Comparison of ENCODE assay signal across 31 cellular contexts in genomic region chr3:153722157-153722556, GRCh38.
"Had no signal": no experiment of that assay in that cellular context is flagged by ENCODE, and none has a peak within 500 bp of the region (broad histone marks: within the 10 kb centered on the region; RNA-seq: fewer than 3 reads in every experiment).

No MANE protein-coding gene starts in this region.

- H3K79me2 ChIP-seq: parathyroid adenoma had no signal

- H3K27me3 ChIP-seq: ovary, right lobe of liver, sigmoid colon, suprapubic skin, testis, tibial artery, transverse colon, upper lobe of right lung, uterus had no signal

- H2AFZ ChIP-seq: parathyroid adenoma had no signal

- H3K27me3 Mint-ChIP-seq: progenitor cell of endocrine pancreas; stimulated activated naive CD8-positive, alpha-beta T cell treated with anti-CD3 and anti-CD28 coated beads, Interleukin-15, amount 100 ng/mL, for 72 hours; type B pancreatic cell had no signal

- H3K9me3 ChIP-seq: ovary, psoas muscle, right lobe of liver, sigmoid colon, suprapubic skin, testis, tibial artery, transverse colon, upper lobe of right lung, uterus had no signal

- H3K36me3 ChIP-seq: ovary, right lobe of liver, sigmoid colon, suprapubic skin, tibial artery, transverse colon, upper lobe of right lung, uterus had no signal

- ATAC-seq: naive thymus-derived CD4-positive, alpha-beta T cell; natural killer cell; psoas muscle; right lobe of liver; stimulated activated memory B cell treated with anti-CD40 and anti-IgM and Interleukin-4, amounts not matched to agents 10 μg/mL and 1 μg/mL and 100 μg/mL, for 72 hours; stimulated activated naive CD8-positive, alpha-beta T cell treated with anti-CD3 and anti-CD28 coated beads, Interleukin-15, amount 100 ng/mL, for 72 hours; stimulated activated naive CD8-positive, alpha-beta T cell treated with anti-CD3 and anti-CD28 coated beads, Interleukin-15, Interleukin-2, amounts not matched to agents 100 U/mL and 50 U/mL, for 24 hours; upper lobe of right lung had no signal

- H3K4me3 ChIP-seq: ovary, psoas muscle, right lobe of liver, sigmoid colon, suprapubic skin, testis, tibial artery, transverse colon, upper lobe of right lung, uterus had no signal

- H3K4me3 Mint-ChIP-seq: naive thymus-derived CD4-positive, alpha-beta T cell; natural killer cell; nephron; neural crest cell; stimulated activated memory B cell treated with anti-CD40 and anti-IgM and Interleukin-4, amounts not matched to agents 10 μg/mL and 1 μg/mL and 100 μg/mL, for 72 hours; stimulated activated naive CD8-positive, alpha-beta T cell treated with anti-CD3 and anti-CD28 coated beads, Interleukin-15, amount 100 ng/mL, for 72 hours; type B pancreatic cell had no signal

- H3K4me1 Mint-ChIP-seq: naive thymus-derived CD4-positive, alpha-beta T cell; natural killer cell; neural crest cell; stimulated activated memory B cell treated with anti-CD40 and anti-IgM and Interleukin-4, amounts not matched to agents 10 μg/mL and 1 μg/mL and 100 μg/mL, for 72 hours; stimulated activated naive CD8-positive, alpha-beta T cell treated with anti-CD3 and anti-CD28 coated beads, Interleukin-15, amount 100 ng/mL, for 72 hours had no signal

- H3K27ac ChIP-seq: ovary, parathyroid adenoma, psoas muscle, right lobe of liver, sigmoid colon, suprapubic skin, testis, tibial artery, transverse colon, upper lobe of right lung, uterus had no signal

- H3K9me3 Mint-ChIP-seq: natural killer cell; nephron; neural crest cell; stimulated activated memory B cell treated with anti-CD40 and anti-IgM and Interleukin-4, amounts not matched to agents 10 μg/mL and 1 μg/mL and 100 μg/mL, for 72 hours; stimulated activated naive CD8-positive, alpha-beta T cell treated with anti-CD3 and anti-CD28 coated beads, Interleukin-15, amount 100 ng/mL, for 72 hours; type B pancreatic cell had no signal

- H3K36me3 Mint-ChIP-seq: natural killer cell; stimulated activated memory B cell treated with anti-CD40 and anti-IgM and Interleukin-4, amounts not matched to agents 10 μg/mL and 1 μg/mL and 100 μg/mL, for 72 hours; type B pancreatic cell had no signal

- DNase-seq: naive thymus-derived CD4-positive, alpha-beta T cell; natural killer cell; occipital lobe; ovary; posterior cingulate gyrus; psoas muscle; right cardiac atrium; right lobe of liver; sigmoid colon; small intestine; stimulated activated CD4-positive, alpha-beta T cell treated with anti-CD3 and anti-CD28 coated beads, Interleukin-15, amount 100 ng/mL, for 24 hours; stimulated activated CD4-positive, alpha-beta T cell treated with anti-CD3 and anti-CD28 coated beads, Interleukin-2, amount 100 ng/mL, for 24 hours; stimulated activated CD4-positive, alpha-beta T cell treated with anti-CD3 and anti-CD28 coated beads, Interleukin-2, amount 100 ng/mL, for 48 hours; stimulated activated CD4-positive, alpha-beta T cell treated with anti-CD3 and anti-CD28 coated beads, Interleukin-4, amount 100 ng/mL, for 4 hours; stimulated activated CD8-positive, alpha-beta memory T cell treated with anti-CD3 and anti-CD28 coated beads, Interleukin-4, amount 100 ng/mL, for 48 hours; stimulated activated naive CD4-positive, alpha-beta T cell; stimulated activated naive CD8-positive, alpha-beta T cell treated with anti-CD3 and anti-CD28 coated beads, Interleukin-15, amount 100 ng/mL, for 72 hours; stimulated activated naive CD8-positive, alpha-beta T cell treated with anti-CD3 and anti-CD28 coated beads, Interleukin-15, Interleukin-2, amounts not matched to agents 100 U/mL and 50 U/mL, for 24 hours; substantia nigra; testis; tibial artery; transverse colon; upper lobe of right lung; uterus had no signal

- H3K27ac Mint-ChIP-seq: naive thymus-derived CD4-positive, alpha-beta T cell; natural killer cell; nephron; progenitor cell of endocrine pancreas; stimulated activated memory B cell treated with anti-CD40 and anti-IgM and Interleukin-4, amounts not matched to agents 10 μg/mL and 1 μg/mL and 100 μg/mL, for 72 hours; stimulated activated naive CD8-positive, alpha-beta T cell treated with anti-CD3 and anti-CD28 coated beads, Interleukin-15, amount 100 ng/mL, for 72 hours; type B pancreatic cell had no signal

- H3K4me1 ChIP-seq: parathyroid adenoma, psoas muscle, right lobe of liver, suprapubic skin, tibial artery, transverse colon, upper lobe of right lung, uterus had no signal
